Comparison of ENCODE assay signal across 1 cellular context in the genomic region with DNA sequence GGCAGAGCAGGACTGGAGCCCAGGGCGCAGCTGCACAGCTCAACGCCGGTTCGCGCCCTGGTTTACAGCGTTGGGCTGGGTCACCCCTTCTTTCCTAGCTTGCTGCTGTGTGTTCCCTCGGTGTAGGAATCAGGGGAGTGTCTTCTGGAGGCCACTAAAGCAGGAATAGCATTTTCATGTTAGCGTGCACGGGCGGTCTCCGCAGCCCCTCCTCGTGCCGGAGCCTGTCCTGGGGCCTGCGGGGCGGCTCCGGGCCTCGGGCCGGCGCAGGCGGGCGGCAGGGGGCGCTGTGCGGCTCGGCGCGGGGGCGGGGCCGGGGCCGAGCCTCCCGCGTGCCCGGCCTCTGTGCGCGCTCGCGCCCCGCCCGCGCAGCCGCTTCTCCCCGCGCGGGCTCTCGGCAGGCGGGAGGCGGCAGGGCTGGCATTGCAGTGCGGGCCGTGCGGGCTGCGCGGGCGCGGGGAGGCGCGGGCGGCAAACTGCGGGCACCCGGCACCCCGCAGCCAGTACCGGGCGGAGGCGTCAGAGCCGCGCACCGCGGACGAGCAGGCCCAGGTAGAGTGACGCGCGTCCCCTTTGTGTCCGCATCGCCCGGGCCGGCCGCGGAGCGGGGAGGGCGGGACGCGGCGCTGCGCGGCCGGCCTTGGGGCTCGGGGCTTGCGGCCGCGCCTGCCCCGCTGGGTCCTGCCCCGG.
TF ChIP-seq lines count a peak whose summit lies in the region.

A gene with protein sequence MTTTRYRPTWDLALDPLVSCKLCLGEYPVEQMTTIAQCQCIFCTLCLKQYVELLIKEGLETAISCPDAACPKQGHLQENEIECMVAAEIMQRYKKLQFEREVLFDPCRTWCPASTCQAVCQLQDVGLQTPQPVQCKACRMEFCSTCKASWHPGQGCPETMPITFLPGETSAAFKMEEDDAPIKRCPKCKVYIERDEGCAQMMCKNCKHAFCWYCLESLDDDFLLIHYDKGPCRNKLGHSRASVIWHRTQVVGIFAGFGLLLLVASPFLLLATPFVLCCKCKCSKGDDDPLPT (plus strand): TSS at position 342 of the 690 bp plus-strand sequence. CDS start 79,515 bp downstream, outside the sequence.

TF ChIP-seq in GM12878, 131 proteins besides CTCF, POLR2A, EP300 and RAD21 (continued from another document):
- TF ChIP-seq LARP7 (IDR thresholded peaks at IDR 0.05) = peak; percentile 43; the same call in 1 of the 2 replicates
- peak; percentile 5; the same call in 1 of the 2 replicates for TF ChIP-seq HCFC1 (IDR thresholded peaks at IDR 0.05; ENCODE audit: low read length)
- TF ChIP-seq NR2F1 (conservative IDR thresholded peaks at IDR 0.05) = 0 out of 2 replicates have a peak, but pooled peaks have one; percentile 47
- peak; percentile 45 to 76; a peak in 3 of 4 replicates for TF ChIP-seq BHLHE40 (IDR thresholded peaks at IDR 0.05; ENCODE audit: borderline replicate concordance in 1 of 2, low read depth in 2 of 2, low read length in 1 of 2)
- 0 out of 2 replicates have a peak, but pooled peaks have one; percentile 74 for TF ChIP-seq GATAD2B (conservative IDR thresholded peaks at IDR 0.05; ENCODE audit: low read depth)
- TF ChIP-seq, protein P1, sequence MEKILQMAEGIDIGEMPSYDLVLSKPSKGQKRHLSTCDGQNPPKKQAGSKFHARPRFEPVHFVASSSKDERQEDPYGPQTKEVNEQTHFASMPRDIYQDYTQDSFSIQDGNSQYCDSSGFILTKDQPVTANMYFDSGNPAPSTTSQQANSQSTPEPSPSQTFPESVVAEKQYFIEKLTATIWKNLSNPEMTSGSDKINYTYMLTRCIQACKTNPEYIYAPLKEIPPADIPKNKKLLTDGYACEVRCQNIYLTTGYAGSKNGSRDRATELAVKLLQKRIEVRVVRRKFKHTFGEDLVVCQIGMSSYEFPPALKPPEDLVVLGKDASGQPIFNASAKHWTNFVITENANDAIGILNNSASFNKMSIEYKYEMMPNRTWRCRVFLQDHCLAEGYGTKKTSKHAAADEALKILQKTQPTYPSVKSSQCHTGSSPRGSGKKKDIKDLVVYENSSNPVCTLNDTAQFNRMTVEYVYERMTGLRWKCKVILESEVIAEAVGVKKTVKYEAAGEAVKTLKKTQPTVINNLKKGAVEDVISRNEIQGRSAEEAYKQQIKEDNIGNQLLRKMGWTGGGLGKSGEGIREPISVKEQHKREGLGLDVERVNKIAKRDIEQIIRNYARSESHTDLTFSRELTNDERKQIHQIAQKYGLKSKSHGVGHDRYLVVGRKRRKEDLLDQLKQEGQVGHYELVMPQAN (conservative IDR thresholded peaks at IDR 0.05) = peak; percentile 73
- TF ChIP-seq MTA2 (IDR thresholded peaks at IDR 0.05; ENCODE audit: low read depth) = no peak
- TF ChIP-seq CREM (IDR thresholded peaks at IDR 0.05; ENCODE audit: low read depth) = no peak
- no peak for TF ChIP-seq FOS (IDR thresholded peaks at IDR 0.05; ENCODE audit: borderline replicate concordance, extremely low read depth, insufficient read length)
- TF ChIP-seq ZSCAN29 (IDR thresholded peaks at IDR 0.05) = 0 out of 2 replicates have a peak, but pooled peaks have one; percentile 6
- no peak for TF ChIP-seq POLR2AphosphoS2 (IDR thresholded peaks at IDR 0.05; ENCODE audit: low read depth, low read length)
- TF ChIP-seq EGR1 (IDR thresholded peaks at IDR 0.05; ENCODE audit: borderline replicate concordance in 1 of 2, low read depth in 2 of 2, low read length in 2 of 2) = peak in 1 of 2 experiments; percentile 81; a peak in 2 of 3 replicates
- no peak for TF ChIP-seq ASH2L (IDR thresholded peaks at IDR 0.05; ENCODE audit: borderline replicate concordance, low read depth)
- no peak for TF ChIP-seq SMAD5 (IDR thresholded peaks at IDR 0.05; ENCODE audit: low read depth)
- TF ChIP-seq TCF12 (IDR thresholded peaks at IDR 0.05; ENCODE audit: low read depth, low read length) = no peak
- no peak for TF ChIP-seq HDAC2 (IDR thresholded peaks at IDR 0.05)
- no peak for TF ChIP-seq ZBED1 (IDR thresholded peaks at IDR 0.05; ENCODE audit: borderline replicate concordance)
- TF ChIP-seq SRF (IDR thresholded peaks at IDR 0.05; ENCODE audit: low read depth in 2 of 2, low read length in 2 of 2) = no peak
- peak; percentile 73 for TF ChIP-seq IKZF1 (conservative IDR thresholded peaks at IDR 0.05)
- no peak for TF ChIP-seq POLR2AphosphoS5 (IDR thresholded peaks at IDR 0.05; ENCODE audit: low read length)
- no peak for TF ChIP-seq TAF1 (IDR thresholded peaks at IDR 0.05; ENCODE audit: borderline replicate concordance, low read depth, low read length)
- no peak for TF ChIP-seq SIX5 (IDR thresholded peaks at IDR 0.05; ENCODE audit: low read depth, low read length, severe bottlenecking)
- TF ChIP-seq, protein P2, sequence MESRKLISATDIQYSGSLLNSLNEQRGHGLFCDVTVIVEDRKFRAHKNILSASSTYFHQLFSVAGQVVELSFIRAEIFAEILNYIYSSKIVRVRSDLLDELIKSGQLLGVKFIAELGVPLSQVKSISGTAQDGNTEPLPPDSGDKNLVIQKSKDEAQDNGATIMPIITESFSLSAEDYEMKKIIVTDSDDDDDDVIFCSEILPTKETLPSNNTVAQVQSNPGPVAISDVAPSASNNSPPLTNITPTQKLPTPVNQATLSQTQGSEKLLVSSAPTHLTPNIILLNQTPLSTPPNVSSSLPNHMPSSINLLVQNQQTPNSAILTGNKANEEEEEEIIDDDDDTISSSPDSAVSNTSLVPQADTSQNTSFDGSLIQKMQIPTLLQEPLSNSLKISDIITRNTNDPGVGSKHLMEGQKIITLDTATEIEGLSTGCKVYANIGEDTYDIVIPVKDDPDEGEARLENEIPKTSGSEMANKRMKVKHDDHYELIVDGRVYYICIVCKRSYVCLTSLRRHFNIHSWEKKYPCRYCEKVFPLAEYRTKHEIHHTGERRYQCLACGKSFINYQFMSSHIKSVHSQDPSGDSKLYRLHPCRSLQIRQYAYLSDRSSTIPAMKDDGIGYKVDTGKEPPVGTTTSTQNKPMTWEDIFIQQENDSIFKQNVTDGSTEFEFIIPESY (IDR thresholded peaks at IDR 0.05) = 0 out of 2 replicates have a peak, but pooled peaks have one; percentile 39
- TF ChIP-seq TBL1XR1 (IDR thresholded peaks at IDR 0.05; ENCODE audit: low read depth, low read length) = no peak
- TF ChIP-seq RAD51 (IDR thresholded peaks at IDR 0.05) = no peak
- no peak for TF ChIP-seq MEF2B (IDR thresholded peaks at IDR 0.05; ENCODE audit: partially characterized antibody, poor library complexity, severe bottlenecking)
- no peak for TF ChIP-seq MXI1 (IDR thresholded peaks at IDR 0.05; ENCODE audit: low read depth, low read length)
- TF ChIP-seq, protein P3, sequence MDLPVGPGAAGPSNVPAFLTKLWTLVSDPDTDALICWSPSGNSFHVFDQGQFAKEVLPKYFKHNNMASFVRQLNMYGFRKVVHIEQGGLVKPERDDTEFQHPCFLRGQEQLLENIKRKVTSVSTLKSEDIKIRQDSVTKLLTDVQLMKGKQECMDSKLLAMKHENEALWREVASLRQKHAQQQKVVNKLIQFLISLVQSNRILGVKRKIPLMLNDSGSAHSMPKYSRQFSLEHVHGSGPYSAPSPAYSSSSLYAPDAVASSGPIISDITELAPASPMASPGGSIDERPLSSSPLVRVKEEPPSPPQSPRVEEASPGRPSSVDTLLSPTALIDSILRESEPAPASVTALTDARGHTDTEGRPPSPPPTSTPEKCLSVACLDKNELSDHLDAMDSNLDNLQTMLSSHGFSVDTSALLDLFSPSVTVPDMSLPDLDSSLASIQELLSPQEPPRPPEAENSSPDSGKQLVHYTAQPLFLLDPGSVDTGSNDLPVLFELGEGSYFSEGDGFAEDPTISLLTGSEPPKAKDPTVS (IDR thresholded peaks at IDR 0.05; ENCODE audit: low read depth, low read length) = no peak
- peak; percentile 76; the same call in 1 of the 2 replicates for TF ChIP-seq BACH1 (IDR thresholded peaks at IDR 0.05; ENCODE audit: borderline replicate concordance)
- peak; percentile 32; the same call in 1 of the 2 replicates for TF ChIP-seq YY1 (IDR thresholded peaks at IDR 0.05; ENCODE audit: low read depth, low read length)
- no peak for TF ChIP-seq WRNIP1 (IDR thresholded peaks at IDR 0.05; ENCODE audit: borderline replicate concordance, low read depth, low read length)
- TF ChIP-seq PML (IDR thresholded peaks at IDR 0.05; ENCODE audit: low read length) = no peak
- TF ChIP-seq, protein P4, sequence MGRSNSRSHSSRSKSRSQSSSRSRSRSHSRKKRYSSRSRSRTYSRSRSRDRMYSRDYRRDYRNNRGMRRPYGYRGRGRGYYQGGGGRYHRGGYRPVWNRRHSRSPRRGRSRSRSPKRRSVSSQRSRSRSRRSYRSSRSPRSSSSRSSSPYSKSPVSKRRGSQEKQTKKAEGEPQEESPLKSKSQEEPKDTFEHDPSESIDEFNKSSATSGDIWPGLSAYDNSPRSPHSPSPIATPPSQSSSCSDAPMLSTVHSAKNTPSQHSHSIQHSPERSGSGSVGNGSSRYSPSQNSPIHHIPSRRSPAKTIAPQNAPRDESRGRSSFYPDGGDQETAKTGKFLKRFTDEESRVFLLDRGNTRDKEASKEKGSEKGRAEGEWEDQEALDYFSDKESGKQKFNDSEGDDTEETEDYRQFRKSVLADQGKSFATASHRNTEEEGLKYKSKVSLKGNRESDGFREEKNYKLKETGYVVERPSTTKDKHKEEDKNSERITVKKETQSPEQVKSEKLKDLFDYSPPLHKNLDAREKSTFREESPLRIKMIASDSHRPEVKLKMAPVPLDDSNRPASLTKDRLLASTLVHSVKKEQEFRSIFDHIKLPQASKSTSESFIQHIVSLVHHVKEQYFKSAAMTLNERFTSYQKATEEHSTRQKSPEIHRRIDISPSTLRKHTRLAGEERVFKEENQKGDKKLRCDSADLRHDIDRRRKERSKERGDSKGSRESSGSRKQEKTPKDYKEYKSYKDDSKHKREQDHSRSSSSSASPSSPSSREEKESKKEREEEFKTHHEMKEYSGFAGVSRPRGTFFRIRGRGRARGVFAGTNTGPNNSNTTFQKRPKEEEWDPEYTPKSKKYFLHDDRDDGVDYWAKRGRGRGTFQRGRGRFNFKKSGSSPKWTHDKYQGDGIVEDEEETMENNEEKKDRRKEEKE (IDR thresholded peaks at IDR 0.05) = 0 out of 2 replicates have a peak, but pooled peaks have one; percentile 6
- peak; percentile 72; the same call in 1 of the 2 replicates for TF ChIP-seq RB1 (IDR thresholded peaks at IDR 0.05; ENCODE audit: borderline replicate concordance)
- no peak for TF ChIP-seq CHD4 (IDR thresholded peaks at IDR 0.05)
- peak; percentile 70; the same call in 1 of the 2 replicates for TF ChIP-seq DPF2 (IDR thresholded peaks at IDR 0.05)
- TF ChIP-seq SREBF2 (IDR thresholded peaks at IDR 0.05; ENCODE audit: low read length) = no peak
- TF ChIP-seq, protein P5, sequence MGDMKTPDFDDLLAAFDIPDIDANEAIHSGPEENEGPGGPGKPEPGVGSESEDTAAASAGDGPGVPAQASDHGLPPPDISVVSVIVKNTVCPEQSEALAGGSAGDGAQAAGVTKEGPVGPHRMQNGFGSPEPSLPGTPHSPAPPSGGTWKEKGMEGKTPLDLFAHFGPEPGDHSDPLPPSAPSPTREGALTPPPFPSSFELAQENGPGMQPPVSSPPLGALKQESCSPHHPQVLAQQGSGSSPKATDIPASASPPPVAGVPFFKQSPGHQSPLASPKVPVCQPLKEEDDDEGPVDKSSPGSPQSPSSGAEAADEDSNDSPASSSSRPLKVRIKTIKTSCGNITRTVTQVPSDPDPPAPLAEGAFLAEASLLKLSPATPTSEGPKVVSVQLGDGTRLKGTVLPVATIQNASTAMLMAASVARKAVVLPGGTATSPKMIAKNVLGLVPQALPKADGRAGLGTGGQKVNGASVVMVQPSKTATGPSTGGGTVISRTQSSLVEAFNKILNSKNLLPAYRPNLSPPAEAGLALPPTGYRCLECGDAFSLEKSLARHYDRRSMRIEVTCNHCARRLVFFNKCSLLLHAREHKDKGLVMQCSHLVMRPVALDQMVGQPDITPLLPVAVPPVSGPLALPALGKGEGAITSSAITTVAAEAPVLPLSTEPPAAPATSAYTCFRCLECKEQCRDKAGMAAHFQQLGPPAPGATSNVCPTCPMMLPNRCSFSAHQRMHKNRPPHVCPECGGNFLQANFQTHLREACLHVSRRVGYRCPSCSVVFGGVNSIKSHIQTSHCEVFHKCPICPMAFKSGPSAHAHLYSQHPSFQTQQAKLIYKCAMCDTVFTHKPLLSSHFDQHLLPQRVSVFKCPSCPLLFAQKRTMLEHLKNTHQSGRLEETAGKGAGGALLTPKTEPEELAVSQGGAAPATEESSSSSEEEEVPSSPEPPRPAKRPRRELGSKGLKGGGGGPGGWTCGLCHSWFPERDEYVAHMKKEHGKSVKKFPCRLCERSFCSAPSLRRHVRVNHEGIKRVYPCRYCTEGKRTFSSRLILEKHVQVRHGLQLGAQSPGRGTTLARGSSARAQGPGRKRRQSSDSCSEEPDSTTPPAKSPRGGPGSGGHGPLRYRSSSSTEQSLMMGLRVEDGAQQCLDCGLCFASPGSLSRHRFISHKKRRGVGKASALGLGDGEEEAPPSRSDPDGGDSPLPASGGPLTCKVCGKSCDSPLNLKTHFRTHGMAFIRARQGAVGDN (IDR thresholded peaks at IDR 0.05) = peak; percentile 95
- TF ChIP-seq, protein P6, sequence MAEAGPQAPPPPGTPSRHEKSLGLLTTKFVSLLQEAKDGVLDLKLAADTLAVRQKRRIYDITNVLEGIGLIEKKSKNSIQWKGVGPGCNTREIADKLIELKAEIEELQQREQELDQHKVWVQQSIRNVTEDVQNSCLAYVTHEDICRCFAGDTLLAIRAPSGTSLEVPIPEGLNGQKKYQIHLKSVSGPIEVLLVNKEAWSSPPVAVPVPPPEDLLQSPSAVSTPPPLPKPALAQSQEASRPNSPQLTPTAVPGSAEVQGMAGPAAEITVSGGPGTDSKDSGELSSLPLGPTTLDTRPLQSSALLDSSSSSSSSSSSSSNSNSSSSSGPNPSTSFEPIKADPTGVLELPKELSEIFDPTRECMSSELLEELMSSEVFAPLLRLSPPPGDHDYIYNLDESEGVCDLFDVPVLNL (IDR thresholded peaks at IDR 0.05; ENCODE audit: low read depth, low read length) = no peak
- peak; percentile 82; the same call in 1 of the 2 replicates for TF ChIP-seq SMARCA5 (IDR thresholded peaks at IDR 0.05)
